In the genomic region with DNA sequence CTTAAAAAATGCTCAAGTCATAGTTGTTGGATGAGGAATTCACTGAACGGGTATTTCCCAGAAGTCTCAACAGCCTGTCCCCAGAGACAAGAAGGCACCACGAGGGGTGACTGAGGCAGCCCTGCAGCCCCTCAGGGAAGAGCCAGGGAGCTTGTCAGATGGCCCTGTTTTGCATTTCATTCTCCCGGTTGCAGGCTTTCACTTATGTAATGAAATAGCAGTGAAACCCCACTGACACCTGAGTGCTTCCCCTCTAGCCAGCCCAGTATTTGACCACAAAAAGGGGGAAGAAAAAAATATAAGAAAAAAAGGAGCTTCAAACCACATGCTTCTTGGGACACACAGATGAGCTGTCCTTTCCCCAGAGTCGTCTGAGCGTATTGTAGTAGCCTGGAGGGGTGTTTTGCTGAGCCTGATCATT, we compare ENCODE assay signal across 14 cellular contexts.
A peak's percentile ranks its signal among the peaks of the same experiment; 100 is the strongest.
DNase-seq lines count a peak whose midpoint lies in the region; ATAC-seq, FAIRE-seq and TF ChIP-seq lines count a peak whose summit lies in the region.
"Had no signal": no experiment of that assay in that cellular context is flagged by ENCODE, and none has a peak within 500 bp of the region (broad histone marks: within the 10 kb centered on the region; RNA-seq: fewer than 3 reads in every experiment).

No MANE protein-coding gene starts in this region.

- TF ChIP-seq EP300 in GM12878 (IDR thresholded peaks at IDR 0.05; ENCODE audit: borderline replicate concordance in 1 of 2, control insufficient read depth in 1 of 2, low read depth in 2 of 2, low read length in 2 of 2), result peak in 1 of 2 experiments; percentile 81; a peak in 1 of 4 replicates

- TF ChIP-seq RAD21 in GM12878 (IDR thresholded peaks at IDR 0.05; ENCODE audit: insufficient read depth, low read depth, low read length), result no peak

- H2AFZ ChIP-seq in GM12878 (ENCODE audit: control insufficient read depth, low read depth, low read length), result no peak overlapping the region

- H3K9ac ChIP-seq in GM12878 (ENCODE audit: control insufficient read depth, insufficient read depth, low read length), result no peak overlapping the region

- H3K36me3 ChIP-seq in GM12878 (ENCODE audit: control insufficient read depth in 2 of 2, insufficient read depth in 2 of 2, low read length in 1 of 2) (no peaks in the 10 kb centered on the region), lower lobe of right lung (no peaks in the 10 kb centered on the region)

- POLR2A ChIA-PET in GM12878 (lab: Charles Lee) (interaction anchor here (1.6 kb wide), 2 partner anchors 22 to 50 kb away, joined by 8 to 13 read pairs; no protein-coding TSS in a partner anchor), RWPE1 (lab: Yijun Ruan, JAX; ENCODE audit: low non-redundant PET) (interaction anchor here (0.5 kb wide), 1 partner anchor 422 kb away, joined by 8 read pairs; no protein-coding TSS in a partner anchor)

- SMC1A ChIA-PET in GM12878 (lab: Charles Lee; ENCODE audit: uncharacterized antibody, unreplicated experiment), result interaction anchor here (0.8 to 1.7 kb wide), 7 partner anchors 9 to 72 kb away, joined by 3 to 10 read pairs (median 5); no protein-coding TSS in a partner anchor

- RAD21 ChIA-PET in GM12878 (lab: Charles Lee; ENCODE audit: unreplicated experiment), result interaction anchor here (0.7 to 3.4 kb wide), 7 partner anchors 19 to 73 kb away, joined by 3 to 26 read pairs (median 3); no protein-coding TSS in a partner anchor

- DNase-seq in GM12878 (ENCODE audit: low read depth, low spot score), result peak; percentile 58
- no peak for DNase-seq in islet precursor cell
- no peak for DNase-seq in RWPE1 (ENCODE audit: low spot score)
- DNase-seq in superior temporal gyrus (ENCODE audit: extremely low spot score), result no peak
- DNase-seq in lower lobe of right lung, result no peak
- DNase-seq: cortex of kidney; DMS153; HFFc6; NCI-H187 treated with DMSO at 0.1 percent for 48 hours; stimulated activated CD4-positive, alpha-beta T cell treated with anti-CD3 and anti-CD28 coated beads, Interleukin-2, amount 100 ng/mL, for 48 hours had no signal

- H3K4me3 ChIP-seq in GM12878, result no peak overlapping the region
- H3K4me3 ChIP-seq in lower lobe of right lung, result no peak overlapping the region

- no peak for TF ChIP-seq POLR2A in GM12878 (IDR thresholded peaks at IDR 0.05; ENCODE audit: low read depth, low read length)

- in situ Hi-C loops in GM12878 (cut with MboI), result no loop called here

- H3K4me2 ChIP-seq in GM12878 (ENCODE audit: control insufficient read depth, insufficient read depth), result peak overlapping the region; percentile 65

- H3K4me1 ChIP-seq in GM12878 (ENCODE audit: control insufficient read depth, insufficient read depth, low read length) (peaks cover 17% of the 10 kb centered on the region), lower lobe of right lung (no peaks in the 10 kb centered on the region)

- H3K79me2 ChIP-seq in GM12878 (ENCODE audit: control insufficient read depth, insufficient read depth, low read length), result no peaks in the 10 kb centered on the region

- peaks cover 4% of the 10 kb centered on the region; the same call in 1 of the 2 replicates for H4K20me1 ChIP-seq in GM12878 (ENCODE audit: control insufficient read depth, insufficient read depth)

- no peaks in the 10 kb centered on the region; a peak in 1 of 4 replicates for H3K27me3 ChIP-seq in GM12878 (replicated peaks in 1 of 2; ENCODE audit: control insufficient read depth in 2 of 2, insufficient read depth in 2 of 2, low read length in 1 of 2)
- H3K27me3 ChIP-seq in lower lobe of right lung (ENCODE audit: low read depth), result peaks cover 4% of the 10 kb centered on the region

- H3K27ac ChIP-seq in GM12878 (ENCODE audit: control insufficient read depth, insufficient read depth), result no peak overlapping the region
- H3K27ac ChIP-seq in RWPE1, result no peak overlapping the region
- H3K27ac ChIP-seq in lower lobe of right lung, result no peak overlapping the region

- ATAC-seq in GM18870 (IDR thresholded peaks at IDR 0.05; ENCODE audit: unreplicated experiment) (peak; percentile 65), GM21723 (IDR thresholded peaks at IDR 0.05; ENCODE audit: unreplicated experiment) (peak; percentile 88), HG03432 (IDR thresholded peaks at IDR 0.05; ENCODE audit: unreplicated experiment) (peak; percentile 70), GM12878 (peak; percentile 83), lower lobe of right lung (no peak)

- 3% methylated on average over 5 of the region's 5 CpGs for WGBS in GM12878 (ENCODE audit: insufficient coverage, insufficient replicate concordance, low lambda C conversion rate, missing lambda C conversion rate)

- no TSS peak for BruUV-seq in GM12878 (replicated peaks; lab: Mats Ljungman, UMichigan)

- intact Hi-C loops in GM12878 (cut with micrococcal nuclease; ENCODE audit: unreplicated experiment), result loop anchor here (1.0 to 5.0 kb wide), 3 partner anchors 53 to 198 kb away; a partner anchor contains a TSS
- intact Hi-C loops in lower lobe of right lung (cut with DNase I), result no loop called here

- FAIRE-seq in GM12878 (lab: Jason Lieb, UNC), result no peak
- FAIRE-seq: urothelium cell line had no signal

- H3K9me3 ChIP-seq in GM12878 (replicated peaks; ENCODE audit: control insufficient read depth, insufficient read depth, low read length) (no peaks in the 10 kb centered on the region; the same call in 2 of the 3 replicates), lower lobe of right lung (no peaks in the 10 kb centered on the region)

- CTCF ChIA-PET in GM12878 (lab: Yijun Ruan, JAX) (interaction anchor here (0.7 to 2.5 kb wide), 5 partner anchors 19 to 73 kb away, joined by 3 to 10 read pairs (median 9); no protein-coding TSS in a partner anchor), RWPE1 (lab: Yijun Ruan, JAX) (no interaction called here)

- TF ChIP-seq CTCF in GM12878 (IDR thresholded peaks at IDR 0.05 in 2 of 3, conservative IDR thresholded peaks at IDR 0.05 in 1 of 3; ENCODE audit: control insufficient read depth in 2 of 3, extremely low read depth in 1 of 3, insufficient read depth in 1 of 3, low read depth in 3 of 3, low read length in 3 of 3) (no peak), RWPE1 (conservative IDR thresholded peaks at IDR 0.05; ENCODE audit: low read depth) (no peak), lower lobe of right lung (IDR thresholded peaks at IDR 0.05) (no peak)

TF ChIP-seq in GM12878, 131 proteins besides CTCF, POLR2A, EP300 and RAD21 (continues in another document):
- TF ChIP-seq NBN (IDR thresholded peaks at IDR 0.05) (peak; percentile 38; the same call in 1 of the 2 replicates), CREM (IDR thresholded peaks at IDR 0.05; ENCODE audit: low read depth) (peak; percentile 56), RUNX3 (IDR thresholded peaks at IDR 0.05; ENCODE audit: low read length) (peak; percentile 93), SMAD1 (IDR thresholded peaks at IDR 0.05; ENCODE audit: low read depth, partially characterized antibody) (no peak), NR2F1 (conservative IDR thresholded peaks at IDR 0.05) (peak; percentile 63), IKZF2 (IDR thresholded peaks at IDR 0.05) (peak; percentile 82 to 91), KDM1A (IDR thresholded peaks at IDR 0.05; ENCODE audit: borderline replicate concordance) (no peak), SP1 (IDR thresholded peaks at IDR 0.05; ENCODE audit: low read depth, low read length) (no peak), RELA (IDR thresholded peaks at IDR 0.05; ENCODE audit: borderline replicate concordance, partially characterized antibody) (peak; percentile 32), LARP7 (IDR thresholded peaks at IDR 0.05) (no peak), MTA2 (IDR thresholded peaks at IDR 0.05; ENCODE audit: low read depth) (peak; percentile 76), ZBED1 (IDR thresholded peaks at IDR 0.05; ENCODE audit: borderline replicate concordance) (peak; percentile 57; the same call in 1 of the 2 replicates), BACH1 (IDR thresholded peaks at IDR 0.05; ENCODE audit: borderline replicate concordance) (peak; percentile 20; the same call in 1 of the 2 replicates), MEF2A (IDR thresholded peaks at IDR 0.05; ENCODE audit: insufficient read depth, low read depth, low read length) (peak; percentile 46; the same call in 1 of the 2 replicates), JUNB (IDR thresholded peaks at IDR 0.05) (peak; percentile 79), NFXL1 (IDR thresholded peaks at IDR 0.05; ENCODE audit: borderline replicate concordance) (no peak), SUZ12 (IDR thresholded peaks at IDR 0.05; ENCODE audit: unreplicated experiment) (no peak), EZH2 (IDR thresholded peaks at IDR 0.05; ENCODE audit: borderline replicate concordance, control insufficient read depth, low read depth, low read length) (no peak), DPF2 (IDR thresholded peaks at IDR 0.05) (peak; percentile 40; the same call in 1 of the 2 replicates)
- TF ChIP-seq, protein P1, sequence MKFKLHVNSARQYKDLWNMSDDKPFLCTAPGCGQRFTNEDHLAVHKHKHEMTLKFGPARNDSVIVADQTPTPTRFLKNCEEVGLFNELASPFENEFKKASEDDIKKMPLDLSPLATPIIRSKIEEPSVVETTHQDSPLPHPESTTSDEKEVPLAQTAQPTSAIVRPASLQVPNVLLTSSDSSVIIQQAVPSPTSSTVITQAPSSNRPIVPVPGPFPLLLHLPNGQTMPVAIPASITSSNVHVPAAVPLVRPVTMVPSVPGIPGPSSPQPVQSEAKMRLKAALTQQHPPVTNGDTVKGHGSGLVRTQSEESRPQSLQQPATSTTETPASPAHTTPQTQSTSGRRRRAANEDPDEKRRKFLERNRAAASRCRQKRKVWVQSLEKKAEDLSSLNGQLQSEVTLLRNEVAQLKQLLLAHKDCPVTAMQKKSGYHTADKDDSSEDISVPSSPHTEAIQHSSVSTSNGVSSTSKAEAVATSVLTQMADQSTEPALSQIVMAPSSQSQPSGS (IDR thresholded peaks at IDR 0.05; ENCODE audit: low read length), result peak; percentile 76
- TF ChIP-seq, protein P2, sequence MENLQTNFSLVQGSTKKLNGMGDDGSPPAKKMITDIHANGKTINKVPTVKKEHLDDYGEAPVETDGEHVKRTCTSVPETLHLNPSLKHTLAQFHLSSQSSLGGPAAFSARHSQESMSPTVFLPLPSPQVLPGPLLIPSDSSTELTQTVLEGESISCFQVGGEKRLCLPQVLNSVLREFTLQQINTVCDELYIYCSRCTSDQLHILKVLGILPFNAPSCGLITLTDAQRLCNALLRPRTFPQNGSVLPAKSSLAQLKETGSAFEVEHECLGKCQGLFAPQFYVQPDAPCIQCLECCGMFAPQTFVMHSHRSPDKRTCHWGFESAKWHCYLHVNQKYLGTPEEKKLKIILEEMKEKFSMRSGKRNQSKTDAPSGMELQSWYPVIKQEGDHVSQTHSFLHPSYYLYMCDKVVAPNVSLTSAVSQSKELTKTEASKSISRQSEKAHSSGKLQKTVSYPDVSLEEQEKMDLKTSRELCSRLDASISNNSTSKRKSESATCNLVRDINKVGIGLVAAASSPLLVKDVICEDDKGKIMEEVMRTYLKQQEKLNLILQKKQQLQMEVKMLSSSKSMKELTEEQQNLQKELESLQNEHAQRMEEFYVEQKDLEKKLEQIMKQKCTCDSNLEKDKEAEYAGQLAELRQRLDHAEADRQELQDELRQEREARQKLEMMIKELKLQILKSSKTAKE (IDR thresholded peaks at IDR 0.05; ENCODE audit: low read depth, poor library complexity, severe bottlenecking), result peak; percentile 74

Comparison
In these comparisons a context has a peak if more than half of its experiments do, and no peak if none do; other contexts are left out.
1. ATAC-seq: peak in GM18870 (single experiment), GM21723 (single experiment), HG03432 (single experiment) and GM12878 (single experiment); none in lower lobe of right lung (0 of 2).